Comparison of ENCODE assay signal across 10 cellular contexts in genomic region chr2:62340981-62341624, GRCh38.
DNase-seq lines count a peak whose midpoint lies in the region; ATAC-seq and TF ChIP-seq lines count a peak whose summit lies in the region.
"Had no signal": no experiment of that assay in that cellular context is flagged by ENCODE, and none has a peak within 500 bp of the region (broad histone marks: within the 10 kb centered on the region; RNA-seq: fewer than 3 reads in every experiment).

No MANE protein-coding gene starts in this region.

- no peaks in the 10 kb centered on the region for H3K9me3 ChIP-seq in heart left ventricle
- H3K9me3 ChIP-seq in gastrocnemius medialis = no peaks in the 10 kb centered on the region
- H3K9me3 ChIP-seq: thoracic aorta had no signal

- intact Hi-C loops in heart left ventricle (cut with DNase I) (loop anchor here in 1 of 10 donors (5.0 kb wide), 1 partner anchor 66 kb away; no protein-coding TSS in a partner anchor), gastrocnemius medialis (cut with DNase I; ENCODE audit: low total_unique reads) (no loop called here)

- peak; percentile 52 for ATAC-seq in HG02623 (IDR thresholded peaks at IDR 0.05; ENCODE audit: unreplicated experiment)
- peak; percentile 87 to 99 (median 94) for ATAC-seq in heart left ventricle
- no peak for ATAC-seq in HG03469 (IDR thresholded peaks at IDR 0.05; ENCODE audit: unreplicated experiment)
- ATAC-seq in gastrocnemius medialis = no peak

- H3K4me1 ChIP-seq in heart left ventricle (peaks cover 0 to 27% (median 8%) of the 10 kb centered on the region in 12 donors), gastrocnemius medialis (no peaks in the 10 kb centered on the region)

- 43 to 50% (median 47%) methylated on average over 5 of the region's 5 CpGs for WGBS in heart left ventricle, 4 donors

- no peaks in the 10 kb centered on the region for H3K36me3 ChIP-seq in heart left ventricle
- no peaks in the 10 kb centered on the region for H3K36me3 ChIP-seq in gastrocnemius medialis
- H3K36me3 ChIP-seq: thoracic aorta had no signal

- TF ChIP-seq POLR2A in heart left ventricle (IDR thresholded peaks at IDR 0.05) (no peak), gastrocnemius medialis (IDR thresholded peaks at IDR 0.05) (no peak)

- H3K27me3 ChIP-seq in heart left ventricle (no peaks in the 10 kb centered on the region), gastrocnemius medialis (no peaks in the 10 kb centered on the region)

- peak; percentile 32 for DNase-seq in GM03348 (ENCODE audit: low spot score)
- peak; percentile 54 for DNase-seq in NCI-H345 treated with DMSO at 0.1 percent for 48 hours (lab: John Stamatoyannopoulos, UW; ENCODE audit: unreplicated experiment)
- peak; percentile 33 to 87 (median 60) for DNase-seq in heart left ventricle
- no peak for DNase-seq in GM20000 (ENCODE audit: low spot score)
- no peak for DNase-seq in T-helper 2 cell
- DNase-seq in gastrocnemius medialis = no peak

- in situ Hi-C loops in gastrocnemius medialis (cut with MboI; ENCODE audit: low sequenced_read_pairs in 4 of 4) = no loop called here

- peak overlapping the region in 8 of 12 donors; percentile 20 to 67 (median 42) for H3K27ac ChIP-seq in heart left ventricle
- H3K27ac ChIP-seq in gastrocnemius medialis = no peak overlapping the region
- H3K27ac ChIP-seq: thoracic aorta had no signal

- TF ChIP-seq CTCF in heart left ventricle (IDR thresholded peaks at IDR 0.05) = no peak
- no peak for TF ChIP-seq CTCF in GM20000 (IDR thresholded peaks at IDR 0.05; ENCODE audit: extremely low read depth, missing control alignments)
- no peak for TF ChIP-seq CTCF in gastrocnemius medialis (IDR thresholded peaks at IDR 0.05 in 4 of 5, conservative IDR thresholded peaks at IDR 0.05 in 1 of 5)

- H3K4me3 ChIP-seq in heart left ventricle (no peak overlapping the region), gastrocnemius medialis (no peak overlapping the region)
- H3K4me3 ChIP-seq: lung, thoracic aorta had no signal

Comparison
In these comparisons a context has a peak if more than half of its experiments do, and no peak if none do; other contexts are left out.
1. DNase-seq: peak in GM03348 (single experiment), NCI-H345 treated with DMSO at 0.1 percent for 48 hours (single experiment) and heart left ventricle (5 of 5); none in GM20000 (single experiment), T-helper 2 cell (0 of 5) and gastrocnemius medialis (0 of 2).
2. ATAC-seq: peak in HG02623 (single experiment) and heart left ventricle (4 of 4); none in HG03469 (single experiment) and gastrocnemius medialis (0 of 2).
3. H3K27ac ChIP-seq: peak in heart left ventricle (8 of 12); none in gastrocnemius medialis (0 of 4).